2 cellular contexts compared by ENCODE assay signal in the genomic region with DNA sequence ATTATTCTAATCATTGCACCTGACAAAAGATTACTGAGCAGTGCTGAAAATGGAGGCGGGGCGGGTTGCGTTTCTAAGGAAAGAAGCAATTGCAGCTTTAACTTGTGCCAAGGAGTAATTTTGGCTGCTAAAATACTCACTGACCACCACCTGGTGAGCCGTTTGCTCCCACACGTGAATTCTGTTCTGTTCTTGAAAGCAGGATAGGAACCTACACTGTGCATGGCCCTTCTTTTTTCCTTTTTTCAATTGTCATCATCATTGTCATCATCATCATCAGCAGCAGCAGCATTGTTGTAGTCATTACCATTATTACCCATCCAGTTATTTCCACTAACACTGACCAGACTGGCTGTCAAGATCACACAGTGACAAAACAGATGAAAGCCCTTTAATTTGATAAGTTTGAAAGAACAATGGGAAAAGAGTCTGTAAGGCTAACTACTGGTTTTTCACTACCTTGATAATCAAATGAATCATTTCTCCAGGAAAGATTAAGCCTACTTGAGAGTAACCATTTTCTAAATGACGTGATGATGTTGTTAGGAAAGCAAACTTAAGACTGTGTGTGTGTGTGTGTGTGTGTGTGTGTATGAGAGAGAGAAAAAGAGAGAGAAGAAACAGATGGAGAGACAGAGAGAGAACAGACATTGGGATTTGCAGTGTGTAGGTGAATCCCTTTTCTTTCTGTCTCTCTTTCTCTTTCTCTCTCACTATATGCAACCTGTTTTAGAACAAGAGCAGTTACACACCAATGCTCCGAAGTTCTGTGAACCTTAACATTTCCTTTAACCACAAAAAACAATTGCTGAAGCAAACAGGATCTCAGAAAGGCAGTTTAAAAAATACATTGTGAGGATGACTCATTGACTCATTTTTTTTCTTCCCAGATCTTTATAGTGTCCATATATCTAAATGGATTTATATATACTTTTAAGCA.
A peak's percentile ranks its signal among the peaks of the same experiment; 100 is the strongest.
TF ChIP-seq lines count a peak whose summit lies in the region.

No MANE protein-coding gene starts in this region.

TF ChIP-seq in HepG2, 621 proteins besides CTCF, POLR2A, EP300 and RAD21:
- TF ChIP-seq CREB1 (IDR thresholded peaks at IDR 0.05) (peak; percentile 59), CREB1 (CRISPR knock-in tag; IDR thresholded peaks at IDR 0.05) (no peak), ZNF20 (CRISPR knock-in tag; IDR thresholded peaks at IDR 0.05) (no peak)

TF ChIP-seq in H1, 55 proteins besides CTCF, POLR2A, EP300 and RAD21:
- no peak for TF ChIP-seq SP4 (IDR thresholded peaks at IDR 0.05; ENCODE audit: low read length)
- TF ChIP-seq SAP30 (IDR thresholded peaks at IDR 0.05; ENCODE audit: insufficient read depth, insufficient replicate concordance, low read length): no peak
- no peak for TF ChIP-seq CEBPB (IDR thresholded peaks at IDR 0.05; ENCODE audit: low read depth, low read length)
- TF ChIP-seq GTF2F1 (IDR thresholded peaks at IDR 0.05; ENCODE audit: borderline replicate concordance, low read depth, low read length): no peak
- no peak for TF ChIP-seq SIX5 (IDR thresholded peaks at IDR 0.05; ENCODE audit: low read depth, low read length)
- TF ChIP-seq MAFK (IDR thresholded peaks at IDR 0.05; ENCODE audit: low read depth, low read length): no peak
- no peak for TF ChIP-seq SRF (IDR thresholded peaks at IDR 0.05; ENCODE audit: low read depth, low read length)
- TF ChIP-seq PHF8 (conservative IDR thresholded peaks at IDR 0.05; ENCODE audit: low read depth, low read length): no peak
- TF ChIP-seq ZNF274 (IDR thresholded peaks at IDR 0.05; ENCODE audit: borderline replicate concordance, extremely low read depth, low read length): no peak
- TF ChIP-seq SIRT6 (IDR thresholded peaks at IDR 0.05; ENCODE audit: low read length): no peak
- no peak for TF ChIP-seq RXRA (IDR thresholded peaks at IDR 0.05; ENCODE audit: insufficient read depth, low read depth, low read length)
- no peak for TF ChIP-seq POLR2AphosphoS5 (IDR thresholded peaks at IDR 0.05; ENCODE audit: low read depth, low read length)
- TF ChIP-seq TAF7 (optimal IDR thresholded peaks at IDR 0.05; ENCODE audit: borderline replicate concordance, low read depth, low read length): no peak
- no peak for TF ChIP-seq GABPA (IDR thresholded peaks at IDR 0.05; ENCODE audit: borderline replicate concordance, insufficient read depth, low read length)
- no peak for TF ChIP-seq E2F6 (IDR thresholded peaks at IDR 0.05)
- TF ChIP-seq BRCA1 (IDR thresholded peaks at IDR 0.05; ENCODE audit: low read depth, low read length): no peak
- TF ChIP-seq NRF1 (IDR thresholded peaks at IDR 0.05; ENCODE audit: low read depth, low read length): no peak
TF ChIP-seq in H1: peak in this region for 0.
